In the genomic region with DNA sequence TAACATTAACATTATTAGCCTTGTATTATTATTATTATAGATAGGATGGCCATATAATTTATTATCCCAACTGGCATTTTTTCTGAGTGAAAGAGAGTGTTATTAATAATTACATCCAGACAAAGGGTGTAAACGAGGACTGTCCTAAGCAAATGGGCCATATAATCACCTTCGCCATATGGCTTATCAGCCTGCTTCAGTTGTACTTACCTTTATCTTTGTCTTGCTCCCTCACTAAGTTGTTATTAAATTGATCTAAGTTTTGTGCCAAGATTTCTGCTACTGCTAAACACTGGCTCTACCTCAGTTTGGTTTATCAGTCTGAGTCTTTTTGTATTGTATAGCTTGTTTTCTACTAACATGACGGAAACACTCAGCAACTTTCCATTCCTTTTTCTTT, we compare ENCODE assay signal across 27 cellular contexts.
"Had no signal": no experiment of that assay in that cellular context is flagged by ENCODE, and none has a peak within 500 bp of the region (broad histone marks: within the 10 kb centered on the region; RNA-seq: fewer than 3 reads in every experiment).

No MANE protein-coding gene starts in this region.

- H3K4me3 Mint-ChIP-seq: activated CD4-positive, alpha-beta T cell treated with anti-CD3 and anti-CD28 coated beads for 36 hours; activated CD8-positive, alpha-beta memory T cell treated with anti-CD3 and anti-CD28 coated beads, Interleukin-2, amount 10 ng/mL, durations not matched to agents 7 days and 5 days; activated CD8-positive, alpha-beta T cell treated with anti-CD3 and anti-CD28 coated beads, Interleukin-2, amount 10 ng/mL, durations not matched to agents 7 days and 5 days; mesothelial cell of epicardium; stimulated activated memory B cell treated with anti-CD40 and anti-IgM and Interleukin-4, amounts not matched to agents 10 μg/mL and 1 μg/mL and 100 μg/mL, for 72 hours; stimulated activated naive CD8-positive, alpha-beta T cell treated with anti-CD3 and anti-CD28 coated beads, Interleukin-15, amount 100 ng/mL, for 72 hours; type B pancreatic cell had no signal

- H3K36me3 ChIP-seq: breast epithelium, heart right ventricle, ovary, right lobe of liver, vagina had no signal

- H3K27ac ChIP-seq: breast epithelium, heart right ventricle, right lobe of liver, vagina had no signal

- H3K27me3 Mint-ChIP-seq: activated CD4-positive, alpha-beta T cell treated with anti-CD3 and anti-CD28 coated beads for 36 hours; activated CD8-positive, alpha-beta memory T cell treated with anti-CD3 and anti-CD28 coated beads, Interleukin-2, amount 10 ng/mL, durations not matched to agents 7 days and 5 days; naive B cell; stimulated activated memory B cell treated with anti-CD40 and anti-IgM and Interleukin-4, amounts not matched to agents 10 μg/mL and 1 μg/mL and 100 μg/mL, for 72 hours; stimulated activated naive CD8-positive, alpha-beta T cell treated with anti-CD3 and anti-CD28 coated beads, Interleukin-15, amount 100 ng/mL, for 72 hours; type B pancreatic cell had no signal

- H3K4me1 ChIP-seq: breast epithelium, vagina had no signal

- H3K27me3 ChIP-seq: breast epithelium, heart right ventricle, ovary, right lobe of liver, vagina had no signal

- ATAC-seq: activated CD4-positive, alpha-beta T cell treated with anti-CD3 and anti-CD28 coated beads for 36 hours; activated CD8-positive, alpha-beta memory T cell treated with anti-CD3 and anti-CD28 coated beads, Interleukin-2, amount 10 ng/mL, durations not matched to agents 7 days and 5 days; activated CD8-positive, alpha-beta T cell treated with anti-CD3 and anti-CD28 coated beads, Interleukin-2, amount 10 ng/mL, durations not matched to agents 7 days and 5 days; activated naive CD4-positive, alpha-beta T cell treated with anti-CD3 and anti-CD28 coated beads, Interleukin-2, amount 50 U/mL, for 72 hours; esophagus mucosa; heart right ventricle; left ventricle myocardium superior; stimulated activated naive CD8-positive, alpha-beta T cell treated with anti-CD3 and anti-CD28 coated beads, Interleukin-15, amount 100 ng/mL, for 72 hours had no signal

- DNase-seq: activated CD4-positive, alpha-beta T cell treated with anti-CD3 and anti-CD28 coated beads for 36 hours; activated CD4-positive, CD25-positive, alpha-beta regulatory T cell; activated CD8-positive, alpha-beta memory T cell treated with anti-CD3 and anti-CD28 coated beads, Interleukin-2, amount 10 ng/mL, durations not matched to agents 7 days and 5 days; activated CD8-positive, alpha-beta T cell treated with anti-CD3 and anti-CD28 coated beads, Interleukin-2, amount 10 ng/mL, durations not matched to agents 7 days and 5 days; activated naive CD4-positive, alpha-beta T cell; activated T-cell treated with anti-CD3 and anti-CD28 coated beads, Interleukin-2, amount 50 U/mL, for 48 hours; central memory CD4-positive, alpha-beta T cell; foreskin fibroblast; heart right ventricle; left cardiac atrium; left ventricle myocardium superior; mammary epithelial cell; ovary; right lobe of liver; stimulated activated CD4-positive, alpha-beta T cell treated with anti-CD3 and anti-CD28 coated beads, Interleukin-4, amount 100 ng/mL, for 4 hours; stimulated activated CD8-positive, alpha-beta memory T cell treated with anti-CD3 and anti-CD28 coated beads, Interleukin-4, amount 100 ng/mL, for 48 hours; stimulated activated naive CD8-positive, alpha-beta T cell treated with anti-CD3 and anti-CD28 coated beads, Interleukin-15, amount 100 ng/mL, for 72 hours; substantia nigra had no signal

- H3K27ac Mint-ChIP-seq: activated CD4-positive, alpha-beta T cell treated with anti-CD3 and anti-CD28 coated beads for 36 hours; activated CD8-positive, alpha-beta memory T cell treated with anti-CD3 and anti-CD28 coated beads, Interleukin-2, amount 10 ng/mL, durations not matched to agents 7 days and 5 days; activated CD8-positive, alpha-beta T cell treated with anti-CD3 and anti-CD28 coated beads, Interleukin-2, amount 10 ng/mL, durations not matched to agents 7 days and 5 days; activated naive CD4-positive, alpha-beta T cell treated with anti-CD3 and anti-CD28 coated beads, Interleukin-2, amount 50 U/mL, for 72 hours; mesothelial cell of epicardium; progenitor cell of endocrine pancreas; stimulated activated memory B cell treated with anti-CD40 and anti-IgM and Interleukin-4, amounts not matched to agents 10 μg/mL and 1 μg/mL and 100 μg/mL, for 72 hours; stimulated activated naive CD8-positive, alpha-beta T cell treated with anti-CD3 and anti-CD28 coated beads, Interleukin-15, amount 100 ng/mL, for 72 hours; type B pancreatic cell had no signal

- H3K9me3 Mint-ChIP-seq: activated naive CD4-positive, alpha-beta T cell treated with anti-CD3 and anti-CD28 coated beads, Interleukin-2, amount 50 U/mL, for 72 hours; mesothelial cell of epicardium; naive B cell; stimulated activated memory B cell treated with anti-CD40 and anti-IgM and Interleukin-4, amounts not matched to agents 10 μg/mL and 1 μg/mL and 100 μg/mL, for 72 hours; stimulated activated naive CD8-positive, alpha-beta T cell treated with anti-CD3 and anti-CD28 coated beads, Interleukin-15, amount 100 ng/mL, for 72 hours; type B pancreatic cell had no signal

- H3K36me3 Mint-ChIP-seq: naive B cell, type B pancreatic cell had no signal

- H3K9me3 ChIP-seq: breast epithelium, heart right ventricle, ovary, right lobe of liver, vagina had no signal

- H3K4me3 ChIP-seq: breast epithelium, heart right ventricle, ovary, right lobe of liver, vagina had no signal
